Comparison of ENCODE assay signal across 1 cellular context in the genomic region with DNA sequence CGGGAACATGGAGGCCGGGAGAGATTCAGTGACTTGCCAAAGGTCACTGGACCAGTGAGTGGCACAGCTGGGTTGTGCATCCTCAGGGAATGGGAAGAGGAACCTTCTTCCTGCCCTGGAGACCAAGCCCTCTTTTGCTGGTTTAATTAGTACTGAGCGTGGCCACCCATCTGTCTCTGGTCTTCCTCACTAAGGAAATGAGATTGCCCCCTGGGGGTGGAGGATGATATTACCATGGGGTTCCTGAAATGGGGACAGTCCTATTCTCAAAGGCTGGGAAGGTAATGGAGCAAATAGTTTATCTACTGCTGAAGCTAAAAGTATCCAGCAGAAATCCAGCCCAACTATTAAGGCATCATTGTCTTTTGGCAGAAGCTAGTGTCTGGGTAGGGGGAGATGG.
TF ChIP-seq lines count a peak whose summit lies in the region.

No MANE protein-coding gene starts in this region.

TF ChIP-seq in liver, 16 proteins besides CTCF, POLR2A, EP300 and RAD21 (continued from another document):
- TF ChIP-seq, protein P1, sequence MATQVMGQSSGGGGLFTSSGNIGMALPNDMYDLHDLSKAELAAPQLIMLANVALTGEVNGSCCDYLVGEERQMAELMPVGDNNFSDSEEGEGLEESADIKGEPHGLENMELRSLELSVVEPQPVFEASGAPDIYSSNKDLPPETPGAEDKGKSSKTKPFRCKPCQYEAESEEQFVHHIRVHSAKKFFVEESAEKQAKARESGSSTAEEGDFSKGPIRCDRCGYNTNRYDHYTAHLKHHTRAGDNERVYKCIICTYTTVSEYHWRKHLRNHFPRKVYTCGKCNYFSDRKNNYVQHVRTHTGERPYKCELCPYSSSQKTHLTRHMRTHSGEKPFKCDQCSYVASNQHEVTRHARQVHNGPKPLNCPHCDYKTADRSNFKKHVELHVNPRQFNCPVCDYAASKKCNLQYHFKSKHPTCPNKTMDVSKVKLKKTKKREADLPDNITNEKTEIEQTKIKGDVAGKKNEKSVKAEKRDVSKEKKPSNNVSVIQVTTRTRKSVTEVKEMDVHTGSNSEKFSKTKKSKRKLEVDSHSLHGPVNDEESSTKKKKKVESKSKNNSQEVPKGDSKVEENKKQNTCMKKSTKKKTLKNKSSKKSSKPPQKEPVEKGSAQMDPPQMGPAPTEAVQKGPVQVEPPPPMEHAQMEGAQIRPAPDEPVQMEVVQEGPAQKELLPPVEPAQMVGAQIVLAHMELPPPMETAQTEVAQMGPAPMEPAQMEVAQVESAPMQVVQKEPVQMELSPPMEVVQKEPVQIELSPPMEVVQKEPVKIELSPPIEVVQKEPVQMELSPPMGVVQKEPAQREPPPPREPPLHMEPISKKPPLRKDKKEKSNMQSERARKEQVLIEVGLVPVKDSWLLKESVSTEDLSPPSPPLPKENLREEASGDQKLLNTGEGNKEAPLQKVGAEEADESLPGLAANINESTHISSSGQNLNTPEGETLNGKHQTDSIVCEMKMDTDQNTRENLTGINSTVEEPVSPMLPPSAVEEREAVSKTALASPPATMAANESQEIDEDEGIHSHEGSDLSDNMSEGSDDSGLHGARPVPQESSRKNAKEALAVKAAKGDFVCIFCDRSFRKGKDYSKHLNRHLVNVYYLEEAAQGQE (IDR thresholded peaks at IDR 0.05), result no peak
- TF ChIP-seq NR2F2 (IDR thresholded peaks at IDR 0.05), result no peak
- no peak for TF ChIP-seq JUND (IDR thresholded peaks at IDR 0.05)
- TF ChIP-seq, protein P2, sequence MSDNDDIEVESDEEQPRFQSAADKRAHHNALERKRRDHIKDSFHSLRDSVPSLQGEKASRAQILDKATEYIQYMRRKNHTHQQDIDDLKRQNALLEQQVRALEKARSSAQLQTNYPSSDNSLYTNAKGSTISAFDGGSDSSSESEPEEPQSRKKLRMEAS (IDR thresholded peaks at IDR 0.05), result no peak
- TF ChIP-seq GABPA (IDR thresholded peaks at IDR 0.05 in 1 of 2, conservative IDR thresholded peaks at IDR 0.05 in 1 of 2), result no peak
- TF ChIP-seq TAF1 (conservative IDR thresholded peaks at IDR 0.05), result no peak
- TF ChIP-seq FOXA2 (IDR thresholded peaks at IDR 0.05), result no peak
- TF ChIP-seq HNF4G (IDR thresholded peaks at IDR 0.05), result no peak
- TF ChIP-seq HNF4A (conservative IDR thresholded peaks at IDR 0.05), result no peak
- no peak for TF ChIP-seq SP1 (IDR thresholded peaks at IDR 0.05)
- no peak for TF ChIP-seq EGR1 (IDR thresholded peaks at IDR 0.05; ENCODE audit: low read depth in 2 of 2)
- no peak for TF ChIP-seq YY1 (IDR thresholded peaks at IDR 0.05)
